In genomic region chr3:142259359-142259758, GRCh38 we compare ENCODE assay signal across 13 cellular contexts.
"Had no signal": no experiment of that assay in that cellular context is flagged by ENCODE, and none has a peak within 500 bp of the region (broad histone marks: within the 10 kb centered on the region; RNA-seq: fewer than 3 reads in every experiment).

No MANE protein-coding gene starts in this region.

- H3K27me3 ChIP-seq: pancreas, stomach had no signal

- H3K4me3 ChIP-seq: coronary artery, left ventricle myocardium inferior, pancreas, stomach, thoracic aorta had no signal

- DNase-seq: activated CD4-positive, alpha-beta T cell treated with anti-CD3 and anti-CD28 coated beads, Interleukin-2, amount 10 ng/mL, durations not matched to agents 24 days and 14 days; activated naive CD4-positive, alpha-beta T cell treated with Interleukin-2 at 50 U/mL for 16 hours; activated naive CD8-positive, alpha-beta T cell treated with anti-CD3 and anti-CD28 coated beads, Interleukin-2, amount 50 U/mL, for 24 hours; caudate nucleus; effector memory CD4-positive, alpha-beta T cell; left ventricle myocardium inferior; pancreas; stimulated activated CD4-positive, alpha-beta T cell treated with anti-CD3 and anti-CD28 coated beads, Interleukin-15, amount 100 ng/mL, for 24 hours; stimulated activated CD4-positive, alpha-beta T cell treated with anti-CD3 and anti-CD28 coated beads, Interleukin-4, amount 100 ng/mL, for 24 hours; stomach had no signal

- H3K9me3 ChIP-seq: pancreas, thoracic aorta had no signal

- H3K36me3 ChIP-seq: left ventricle myocardium inferior, pancreas, stomach, thoracic aorta had no signal

- H3K4me1 ChIP-seq: left ventricle myocardium inferior, pancreas, stomach had no signal

- H3K27ac ChIP-seq: coronary artery, epithelial cell of prostate, left ventricle myocardium inferior, pancreas, stomach, thoracic aorta had no signal
